6 cellular contexts compared by ENCODE assay signal in the genomic region with DNA sequence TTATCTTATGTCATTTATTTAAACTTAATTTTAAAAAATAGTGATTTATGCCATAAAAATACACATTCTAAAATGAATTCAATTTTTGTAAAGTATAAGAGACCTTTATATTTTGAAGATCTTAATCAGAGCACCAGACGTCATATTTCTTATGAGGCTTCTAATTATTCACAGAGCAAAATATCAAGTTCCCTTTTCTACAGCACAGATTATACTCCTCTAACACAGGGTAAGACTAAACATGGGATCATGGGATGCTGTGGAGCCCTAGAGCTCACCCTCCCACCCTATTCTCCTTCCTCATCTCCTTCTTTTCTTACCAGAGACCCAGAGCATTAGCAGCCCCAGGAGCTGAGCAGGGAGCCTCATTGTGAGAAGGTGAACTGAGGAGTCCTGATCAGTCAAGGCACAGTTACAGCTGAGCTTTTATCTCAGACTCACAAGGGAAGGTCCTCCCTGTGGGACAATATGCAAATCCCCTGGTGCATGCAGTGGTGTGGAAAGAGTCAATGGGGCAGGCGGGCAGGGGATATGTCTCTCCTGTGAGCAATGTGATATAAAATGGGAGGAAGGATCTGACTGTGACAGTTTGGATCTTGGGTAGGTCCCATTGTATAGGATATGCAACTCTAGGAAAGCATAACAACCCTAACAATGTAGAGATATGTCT.
DNase-seq lines count a peak whose midpoint lies in the region; ATAC-seq, FAIRE-seq and TF ChIP-seq lines count a peak whose summit lies in the region.
"Not testable (repeated sequence)": the region's sequence is repeated elsewhere in the genome, so short reads cannot be mapped to it uniquely, and the experiment has no call there.

No MANE protein-coding gene starts in this region.

- 0 out of 2 replicates have a peak overlapping the region, but pooled peaks have one; percentile 34 for H3K4me2 ChIP-seq in DOHH2 (ENCODE audit: low read length)
- peak overlapping the region; percentile 35 for H3K4me2 ChIP-seq in Karpas-422 (ENCODE audit: low read depth, low read length, poor library complexity, severe bottlenecking)
- H3K4me2 ChIP-seq in GM12878 (ENCODE audit: control insufficient read depth, insufficient read depth): not testable (repeated sequence)

- not testable (repeated sequence) for H3F3A ChIP-seq in DOHH2 (ENCODE audit: control insufficient read depth, insufficient read depth)

- 0% methylated on average over 1 of the region's 2 CpGs for WGBS in GM12878 (ENCODE audit: insufficient coverage, insufficient replicate concordance, low lambda C conversion rate, missing lambda C conversion rate)

- not testable (repeated sequence) for H3K4me3 Mint-ChIP-seq in stimulated activated memory B cell treated with anti-CD40 and anti-IgM and Interleukin-4, amounts not matched to agents 10 μg/mL and 1 μg/mL and 100 μg/mL, for 72 hours

- POLR2A ChIA-PET in GM12878 (lab: Charles Lee): not testable (repeated sequence)

- not testable (repeated sequence) for H3K27me3 ChIP-seq in DOHH2 (ENCODE audit: control insufficient read depth, low read length); Karpas-422 (ENCODE audit: low read length); GM12878 (replicated peaks in 1 of 2; ENCODE audit: control insufficient read depth in 2 of 2, insufficient read depth in 2 of 2, low read length in 1 of 2)

- not testable (repeated sequence) for H3K27ac ChIP-seq in DOHH2 (ENCODE audit: low read depth, low read length); GM12878 (ENCODE audit: control insufficient read depth, insufficient read depth)
- peak overlapping the region; percentile 85 for H3K27ac ChIP-seq in Karpas-422 (ENCODE audit: low read length)

- peak overlapping the region; percentile 51; the same call in 1 of the 2 replicates for H3K9ac ChIP-seq in Karpas-422 (ENCODE audit: low read length)
- H3K9ac ChIP-seq in GM12878 (ENCODE audit: control insufficient read depth, insufficient read depth, low read length): not testable (repeated sequence)

- FAIRE-seq in GM19239 (lab: Jason Lieb, UNC): peak; percentile 18
- FAIRE-seq in GM12878 (lab: Jason Lieb, UNC): peak; percentile 59

- H3K36me3 ChIP-seq in DOHH2 (ENCODE audit: control insufficient read depth, low read length); Karpas-422 (ENCODE audit: insufficient read depth, low read length); GM12878 (ENCODE audit: control insufficient read depth in 2 of 2, insufficient read depth in 2 of 2, low read length in 1 of 2): not testable (repeated sequence)

- in situ Hi-C loops in GM12878 (cut with MboI): not testable (repeated sequence)

- not testable (repeated sequence) for H3K9me3 Mint-ChIP-seq in stimulated activated memory B cell treated with anti-CD40 and anti-IgM and Interleukin-4, amounts not matched to agents 10 μg/mL and 1 μg/mL and 100 μg/mL, for 72 hours

- not testable (repeated sequence) for H3K4me1 Mint-ChIP-seq in stimulated activated memory B cell treated with anti-CD40 and anti-IgM and Interleukin-4, amounts not matched to agents 10 μg/mL and 1 μg/mL and 100 μg/mL, for 72 hours

- H3K27ac Mint-ChIP-seq in stimulated activated memory B cell treated with anti-CD40 and anti-IgM and Interleukin-4, amounts not matched to agents 10 μg/mL and 1 μg/mL and 100 μg/mL, for 72 hours: not testable (repeated sequence)

- intact Hi-C loops in GM12878 (cut with micrococcal nuclease; ENCODE audit: unreplicated experiment): loop anchor here (10.0 kb wide), 1 partner anchor 387 kb away; no protein-coding TSS in a partner anchor

- H4K20me1 ChIP-seq in DOHH2 (ENCODE audit: control insufficient read depth, insufficient read depth, low read depth, low read length); Karpas-422 (ENCODE audit: insufficient read depth, low read depth, low read length); GM12878 (ENCODE audit: control insufficient read depth, insufficient read depth): not testable (repeated sequence)

- not testable (repeated sequence) for H3K79me2 ChIP-seq in DOHH2 (ENCODE audit: control insufficient read depth, low read length); Karpas-422 (ENCODE audit: low read length); GM12878 (ENCODE audit: control insufficient read depth, insufficient read depth, low read length)

- H3K4me1 ChIP-seq in DOHH2 (ENCODE audit: control insufficient read depth, low read length); Karpas-422 (ENCODE audit: low read length); GM12878 (ENCODE audit: control insufficient read depth, insufficient read depth, low read length): not testable (repeated sequence)

- RAD21 ChIA-PET in GM12878 (lab: Charles Lee; ENCODE audit: unreplicated experiment): not testable (repeated sequence)

- H3K9me2 ChIP-seq in DOHH2 (replicated peaks; ENCODE audit: control insufficient read depth, low read length); Karpas-422 (replicated peaks; ENCODE audit: insufficient read depth, low read length): not testable (repeated sequence)

- TF ChIP-seq RAD21 in GM12878 (IDR thresholded peaks at IDR 0.05; ENCODE audit: insufficient read depth, low read depth, low read length): not testable (repeated sequence)

- not testable (repeated sequence) for TF ChIP-seq POLR2A in GM12878 (IDR thresholded peaks at IDR 0.05; ENCODE audit: low read depth, low read length)

- CTCF ChIA-PET in GM12878 (lab: Yijun Ruan, JAX): not testable (repeated sequence)

- H3K27me3 Mint-ChIP-seq in stimulated activated memory B cell treated with anti-CD40 and anti-IgM and Interleukin-4, amounts not matched to agents 10 μg/mL and 1 μg/mL and 100 μg/mL, for 72 hours: not testable (repeated sequence)

- not testable (repeated sequence) for TF ChIP-seq CTCF in DOHH2 (IDR thresholded peaks at IDR 0.05; ENCODE audit: low read depth, low read length, poor library complexity, severe bottlenecking); GM12878 (IDR thresholded peaks at IDR 0.05 in 2 of 3, conservative IDR thresholded peaks at IDR 0.05 in 1 of 3; ENCODE audit: control insufficient read depth in 2 of 3, extremely low read depth in 1 of 3, insufficient read depth in 1 of 3, low read depth in 3 of 3, low read length in 3 of 3)

- not testable (repeated sequence) for TF ChIP-seq EP300 in GM12878 (IDR thresholded peaks at IDR 0.05; ENCODE audit: borderline replicate concordance in 1 of 2, control insufficient read depth in 1 of 2, low read depth in 2 of 2, low read length in 2 of 2)

- H2AFZ ChIP-seq in Karpas-422 (ENCODE audit: low read length); GM12878 (ENCODE audit: control insufficient read depth, low read depth, low read length): not testable (repeated sequence)

- not testable (repeated sequence) for BruUV-seq in GM12878 (replicated peaks; lab: Mats Ljungman, UMichigan)

- not testable (repeated sequence) for H3K36me3 Mint-ChIP-seq in stimulated activated memory B cell treated with anti-CD40 and anti-IgM and Interleukin-4, amounts not matched to agents 10 μg/mL and 1 μg/mL and 100 μg/mL, for 72 hours

- SMC1A ChIA-PET in GM12878 (lab: Charles Lee; ENCODE audit: uncharacterized antibody, unreplicated experiment): not testable (repeated sequence)

- peak; percentile 79 for ATAC-seq in GM18502 (IDR thresholded peaks at IDR 0.05; ENCODE audit: poor library complexity, unreplicated experiment)
- ATAC-seq in GM12878: not testable (repeated sequence)
- peak; percentile 78 for ATAC-seq in stimulated activated memory B cell treated with anti-CD40 and anti-IgM and Interleukin-4, amounts not matched to agents 10 μg/mL and 1 μg/mL and 100 μg/mL, for 72 hours

- DNase-seq in GM19239 (ENCODE audit: insufficient read length, low spot score); GM12878 (ENCODE audit: low read depth, low spot score): not testable (repeated sequence)
- DNase-seq in Karpas-422: peak; percentile 47

- H3K4me3 ChIP-seq in DOHH2 (ENCODE audit: low read length); GM12878: not testable (repeated sequence)
- peak overlapping the region; percentile 44; the same call in 1 of the 2 replicates for H3K4me3 ChIP-seq in Karpas-422 (ENCODE audit: low read length)

- H3K9me3 ChIP-seq in DOHH2 (ENCODE audit: control insufficient read depth, insufficient read depth, low read length); Karpas-422 (ENCODE audit: low read length); GM12878 (replicated peaks; ENCODE audit: control insufficient read depth, insufficient read depth, low read length): not testable (repeated sequence)
